ENCODE assay signal across 16 cellular contexts in the genomic region with DNA sequence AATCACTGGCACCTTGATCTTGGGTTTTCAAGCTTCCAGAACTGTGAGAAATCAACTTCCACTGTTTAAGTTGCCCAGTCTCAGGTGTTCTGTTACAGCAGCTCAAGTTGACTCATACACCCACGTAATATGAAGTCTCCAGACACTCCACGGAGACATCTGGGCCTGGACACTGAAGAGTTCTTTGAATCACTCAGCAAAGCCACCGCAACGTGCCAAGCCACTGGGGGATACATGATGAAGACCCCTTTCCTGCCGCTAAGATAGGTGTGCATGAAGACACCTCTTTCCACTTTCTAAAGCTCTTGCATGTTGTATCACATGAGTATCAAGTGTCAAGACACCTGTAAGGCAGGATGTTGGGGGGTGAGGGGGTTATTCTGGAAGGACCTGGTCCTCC.
DNase-seq lines count a peak whose midpoint lies in the region; ATAC-seq and TF ChIP-seq lines count a peak whose summit lies in the region.
"Had no signal": no experiment of that assay in that cellular context is flagged by ENCODE, and none has a peak within 500 bp of the region (broad histone marks: within the 10 kb centered on the region; RNA-seq: fewer than 3 reads in every experiment).

No MANE protein-coding gene starts in this region.

- in situ Hi-C loops in GM13976 (cut with MboI; ENCODE audit: low sequenced_read_pairs, unreplicated experiment) = no loop called here

- H3K4me3 Mint-ChIP-seq in endothelial cell (ENCODE audit: unreplicated experiment) (no peak overlapping the region), osteocyte (ENCODE audit: unreplicated experiment) (no peak overlapping the region), type B pancreatic cell (no peak overlapping the region)
- H3K4me3 Mint-ChIP-seq: HFFc6 had no signal

- no peak for ATAC-seq in HG03439 (IDR thresholded peaks at IDR 0.05; ENCODE audit: unreplicated experiment)
- ATAC-seq: Right ventricle myocardium inferior had no signal

- peak; percentile 6 for DNase-seq in activated effector memory CD4-positive, alpha-beta T cell treated with anti-CD3 and anti-CD28 coated beads, Interleukin-2, amount 50 U/mL, for 16 hours
- DNase-seq in activated effector memory CD4-positive, alpha-beta T cell treated with Interleukin-2 at 50 U/mL for 16 hours = no peak
- no peak for DNase-seq in endothelial cell (ENCODE audit: low spot score)
- DNase-seq in osteocyte (ENCODE audit: extremely low spot score, unreplicated experiment) = peak; percentile 63
- DNase-seq in type B pancreatic cell (ENCODE audit: extremely low spot score, unreplicated experiment) = peak; percentile 3
- no peak for DNase-seq in GM13976 (ENCODE audit: low spot score)
- DNase-seq in erythroblast (lab: John Stamatoyannopoulos, UW) = no peak
- DNase-seq: HFFc6, MG63, NCI-H1417, NCI-H187, NCI-H446 treated with DMSO at 0.1 percent for 48 hours, NCI-H526 treated with DMSO at 0.1 percent for 48 hours, OCI-M1 had no signal

- H3K9me3 Mint-ChIP-seq in endothelial cell (ENCODE audit: unreplicated experiment) = peaks cover 3% of the 10 kb centered on the region
- peaks cover 11% of the 10 kb centered on the region for H3K9me3 Mint-ChIP-seq in osteocyte (ENCODE audit: unreplicated experiment)
- peaks cover 17% of the 10 kb centered on the region for H3K9me3 Mint-ChIP-seq in type B pancreatic cell

- no peak for TF ChIP-seq POLR2A in erythroblast (IDR thresholded peaks at IDR 0.05; ENCODE audit: low read length)

- H3K4me1 Mint-ChIP-seq in endothelial cell (ENCODE audit: unreplicated experiment) (peaks cover 5% of the 10 kb centered on the region), osteocyte (ENCODE audit: unreplicated experiment) (no peaks in the 10 kb centered on the region), type B pancreatic cell (ENCODE audit: unreplicated experiment) (peaks cover 13% of the 10 kb centered on the region)

- H3K36me3 Mint-ChIP-seq in endothelial cell (ENCODE audit: low read depth, unreplicated experiment) = peaks cover 3% of the 10 kb centered on the region
- H3K36me3 Mint-ChIP-seq in osteocyte (ENCODE audit: unreplicated experiment) = no peaks in the 10 kb centered on the region
- H3K36me3 Mint-ChIP-seq in type B pancreatic cell = no peaks in the 10 kb centered on the region

- no peak for TF ChIP-seq CTCF in endothelial cell (IDR thresholded peaks at IDR 0.05; ENCODE audit: unreplicated experiment)
- TF ChIP-seq CTCF in osteocyte (IDR thresholded peaks at IDR 0.05) = no peak
- TF ChIP-seq CTCF in type B pancreatic cell (conservative IDR thresholded peaks at IDR 0.05) = no peak
- TF ChIP-seq CTCF in GM13976 (IDR thresholded peaks at IDR 0.05; ENCODE audit: borderline replicate concordance, control extremely low read depth, extremely low read depth, insufficient read depth, missing control alignments) = no peak

- peaks cover 4% of the 10 kb centered on the region for H3K27me3 Mint-ChIP-seq in endothelial cell (ENCODE audit: unreplicated experiment)
- H3K27me3 Mint-ChIP-seq in osteocyte (ENCODE audit: unreplicated experiment) = peaks cover 3% of the 10 kb centered on the region
- no peaks in the 10 kb centered on the region for H3K27me3 Mint-ChIP-seq in type B pancreatic cell

- H3K27ac Mint-ChIP-seq in endothelial cell (ENCODE audit: unreplicated experiment) (peak overlapping the region; percentile 31), osteocyte (ENCODE audit: unreplicated experiment) (no peak overlapping the region), type B pancreatic cell (no peak overlapping the region)
- H3K27ac Mint-ChIP-seq: HFFc6 had no signal

Comparison
In these comparisons a context has a peak if more than half of its experiments do, and no peak if none do; other contexts are left out.
1. DNase-seq: peak in activated effector memory CD4-positive, alpha-beta T cell treated with anti-CD3 and anti-CD28 coated beads, Interleukin-2, amount 50 U/mL, for 16 hours (single experiment), osteocyte (single experiment) and type B pancreatic cell (single experiment); none in activated effector memory CD4-positive, alpha-beta T cell treated with Interleukin-2 at 50 U/mL for 16 hours (single experiment), endothelial cell (single experiment), GM13976 (single experiment) and erythroblast (0 of 2).